15 cellular contexts compared by ENCODE assay signal in genomic region chr2:236706288-236706687, GRCh38.
"Had no signal": no experiment of that assay in that cellular context is flagged by ENCODE, and none has a peak within 500 bp of the region (broad histone marks: within the 10 kb centered on the region; RNA-seq: fewer than 3 reads in every experiment).

No MANE protein-coding gene starts in this region.

- H3K27me3 ChIP-seq: gastrocnemius medialis, heart left ventricle, ovary, vagina had no signal

- H3K4me3 ChIP-seq: gastrocnemius medialis, heart left ventricle, lung, ovary, vagina had no signal

- H3K36me3 ChIP-seq: gastrocnemius medialis, heart left ventricle, ovary, vagina, WERI-Rb-1 had no signal

- DNase-seq: activated CD4-positive, alpha-beta T cell treated with anti-CD3 and anti-CD28 coated beads, Interleukin-2, amount 50 U/mL, for 48 hours; activated naive CD4-positive, alpha-beta T cell treated with anti-CD3 and anti-CD28 coated beads, Interleukin-2, amount 50 U/mL, for 16 hours; erythroblast; gastrocnemius medialis; heart left ventricle; left cardiac atrium; midbrain; ovary; stimulated activated CD4-positive, alpha-beta T cell treated with anti-CD3 and anti-CD28 coated beads, Interleukin-12 subunit alpha, Interleukin-12 subunit beta, amount 100 ng/mL, for 4 hours; stimulated activated CD4-positive, alpha-beta T cell treated with anti-CD3 and anti-CD28 coated beads, Interleukin-2, amount 100 ng/mL, for 24 hours; WERI-Rb-1 had no signal

- FAIRE-seq: astrocyte, colon had no signal

- H3K27ac ChIP-seq: gastrocnemius medialis, heart left ventricle, ovary, vagina, WERI-Rb-1 had no signal

- H3K9me3 ChIP-seq: gastrocnemius medialis, heart left ventricle, ovary, vagina had no signal

- H3K4me1 ChIP-seq: gastrocnemius medialis, vagina had no signal
